In genomic region chr11:42253156-42253555, GRCh38 we compare ENCODE assay signal across 14 cellular contexts.
"Had no signal": no experiment of that assay in that cellular context is flagged by ENCODE, and none has a peak within 500 bp of the region (broad histone marks: within the 10 kb centered on the region; RNA-seq: fewer than 3 reads in every experiment).

No MANE protein-coding gene starts in this region.

- H3K4me3 Mint-ChIP-seq: activated CD4-positive, alpha-beta T cell treated with anti-CD3 and anti-CD28 coated beads, Interleukin-2, amount 10 ng/mL, durations not matched to agents 7 days and 5 days; activated naive CD4-positive, alpha-beta T cell treated with anti-CD3 and anti-CD28 coated beads, Interleukin-2, amount 50 U/mL, for 24 hours; activated T-cell treated with anti-CD3 and anti-CD28 coated beads, Interleukin-2, amount 50 U/mL, for 4 hours; central memory CD8-positive, alpha-beta T cell; neural crest cell; stimulated activated naive B cell treated with anti-CD40 and anti-IgM and Interleukin-4, amounts not matched to agents 10 μg/mL and 1 μg/mL and 100 μg/mL, for 72 hours had no signal

- H3K27me3 Mint-ChIP-seq: activated CD4-positive, alpha-beta T cell treated with anti-CD3 and anti-CD28 coated beads, Interleukin-2, amount 10 ng/mL, durations not matched to agents 7 days and 5 days; activated naive CD4-positive, alpha-beta T cell treated with anti-CD3 and anti-CD28 coated beads, Interleukin-2, amount 50 U/mL, for 24 hours; central memory CD8-positive, alpha-beta T cell; stimulated activated naive B cell treated with anti-CD40 and anti-IgM and Interleukin-4, amounts not matched to agents 10 μg/mL and 1 μg/mL and 100 μg/mL, for 72 hours had no signal

- ATAC-seq: activated CD4-positive, CD25-positive, alpha-beta regulatory T cell treated with anti-CD3 and anti-CD28 coated beads, Interleukin-2, amount 50 U/mL, for 24 hours; activated T-cell treated with anti-CD3 and anti-CD28 coated beads, Interleukin-2, amount 50 U/mL, for 4 hours; left lobe of liver; stimulated activated naive B cell treated with anti-CD40 and anti-IgM and Interleukin-4, amounts not matched to agents 10 μg/mL and 1 μg/mL and 100 μg/mL, for 72 hours had no signal

- H3K9me3 Mint-ChIP-seq: activated CD4-positive, alpha-beta T cell treated with anti-CD3 and anti-CD28 coated beads, Interleukin-2, amount 10 ng/mL, durations not matched to agents 7 days and 5 days had no signal

- H3K4me1 Mint-ChIP-seq: activated CD4-positive, alpha-beta T cell treated with anti-CD3 and anti-CD28 coated beads, Interleukin-2, amount 10 ng/mL, durations not matched to agents 7 days and 5 days; activated naive CD4-positive, alpha-beta T cell treated with anti-CD3 and anti-CD28 coated beads, Interleukin-2, amount 50 U/mL, for 24 hours; central memory CD8-positive, alpha-beta T cell had no signal

- H3K36me3 Mint-ChIP-seq: activated naive CD4-positive, alpha-beta T cell treated with anti-CD3 and anti-CD28 coated beads, Interleukin-2, amount 50 U/mL, for 24 hours; stimulated activated naive B cell treated with anti-CD40 and anti-IgM and Interleukin-4, amounts not matched to agents 10 μg/mL and 1 μg/mL and 100 μg/mL, for 72 hours had no signal

- H3K27ac Mint-ChIP-seq: activated CD4-positive, alpha-beta T cell treated with anti-CD3 and anti-CD28 coated beads, Interleukin-2, amount 10 ng/mL, durations not matched to agents 7 days and 5 days; activated naive CD4-positive, alpha-beta T cell treated with anti-CD3 and anti-CD28 coated beads, Interleukin-2, amount 50 U/mL, for 24 hours; stimulated activated naive B cell treated with anti-CD40 and anti-IgM and Interleukin-4, amounts not matched to agents 10 μg/mL and 1 μg/mL and 100 μg/mL, for 72 hours had no signal

- DNase-seq: activated CD4-positive, alpha-beta T cell treated with anti-CD3 and anti-CD28 coated beads, Interleukin-2, amount 10 ng/mL, durations not matched to agents 7 days and 5 days; activated CD8-positive, alpha-beta memory T cell treated with anti-CD3 and anti-CD28 coated beads, Interleukin-2, amount 50 U/mL, for 4 hours; activated T-cell treated with anti-CD3 and anti-CD28 coated beads, Interleukin-2, amount 50 U/mL, for 4 hours; colonic mucosa; hypothalamus; kidney; retina; stimulated activated naive B cell treated with anti-CD40 and anti-IgM and Interleukin-4, amounts not matched to agents 10 μg/mL and 1 μg/mL and 100 μg/mL, for 72 hours; upper lobe of left lung had no signal
